23 cellular contexts compared by ENCODE assay signal in genomic region chr2:13819896-13820295, GRCh38.
"Had no signal": no experiment of that assay in that cellular context is flagged by ENCODE, and none has a peak within 500 bp of the region (broad histone marks: within the 10 kb centered on the region; RNA-seq: fewer than 3 reads in every experiment).

No MANE protein-coding gene starts in this region.

- H3K27me3 ChIP-seq: breast epithelium, gastrocnemius medialis, tibial nerve, vagina had no signal

- H3K9me3 Mint-ChIP-seq: activated B cell treated with CpG ODN at 0.5 μM for 24 hours; activated T-helper 2 cell treated with anti-CD3 and anti-CD28 coated beads, Interferon-gamma antibody, Interleukin-2, Interleukin-4, amounts not matched to agents 10 μg/mL and 5 μg/mL and 100 μg/mL, durations not matched to agents 14 hours and 24 hours and 36 hours; dendritic cell treated with granulocyte-macrophage colony-stimulating factor and Interleukin-4, amounts not matched to agents 40 ng/mL and 50 ng/mL, for 4 days; nephron progenitor cell had no signal

- H3K36me3 Mint-ChIP-seq: activated naive CD8-positive, alpha-beta T cell treated with anti-CD3 and anti-CD28 coated beads, Interleukin-2, amount 10 ng/mL, durations not matched to agents 7 days and 5 days; T-cell had no signal

- H3K27me3 Mint-ChIP-seq: activated B cell treated with CpG ODN at 0.5 μM for 24 hours; activated CD8-positive, alpha-beta T cell treated with anti-CD3 and anti-CD28 coated beads for 36 hours; activated naive CD8-positive, alpha-beta T cell treated with anti-CD3 and anti-CD28 coated beads, Interleukin-2, amount 10 ng/mL, durations not matched to agents 7 days and 5 days; dendritic cell treated with granulocyte-macrophage colony-stimulating factor and Interleukin-4, amounts not matched to agents 40 ng/mL and 50 ng/mL, for 4 days; T-cell had no signal

- DNase-seq: activated B cell treated with CpG ODN at 0.5 μM for 24 hours; activated CD4-positive, alpha-beta T cell treated with anti-CD3 and anti-CD28 coated beads for 4 hours; activated CD8-positive, alpha-beta T cell treated with anti-CD3 and anti-CD28 coated beads for 36 hours; activated naive CD4-positive, alpha-beta T cell treated with Interleukin-2 at 50 U/mL for 16 hours; activated naive CD8-positive, alpha-beta T cell treated with anti-CD3 and anti-CD28 coated beads, Interleukin-2, amount 10 ng/mL, durations not matched to agents 7 days and 5 days; activated T-cell treated with anti-CD3 and anti-CD28 coated beads, Interleukin-2, amount 50 U/mL, for 1 hour; aorta; effector memory CD4-positive, alpha-beta T cell; gastrocnemius medialis; head of caudate nucleus; lower lobe of right lung; midbrain; nephron progenitor cell; nucleus accumbens; posterior cingulate gyrus; stimulated activated naive CD8-positive, alpha-beta T cell treated with anti-CD3 and anti-CD28 coated beads, Interleukin-15, Interleukin-2, amounts not matched to agents 100 U/mL and 50 U/mL, for 24 hours; T-cell had no signal

- H3K27ac ChIP-seq: breast epithelium, gastrocnemius medialis, lower lobe of right lung, tibial nerve, vagina had no signal

- H3K4me1 Mint-ChIP-seq: activated B cell treated with CpG ODN at 0.5 μM for 24 hours; activated naive CD8-positive, alpha-beta T cell treated with anti-CD3 and anti-CD28 coated beads, Interleukin-2, amount 10 ng/mL, durations not matched to agents 7 days and 5 days; nephron progenitor cell; T-cell had no signal

- H3K36me3 ChIP-seq: breast epithelium, gastrocnemius medialis, lower lobe of right lung, tibial nerve, vagina had no signal

- H3K9me3 ChIP-seq: breast epithelium, gastrocnemius medialis, lower lobe of right lung, tibial nerve, vagina had no signal

- H3K4me3 Mint-ChIP-seq: activated B cell treated with CpG ODN at 0.5 μM for 24 hours; activated CD8-positive, alpha-beta T cell treated with anti-CD3 and anti-CD28 coated beads for 36 hours; activated naive CD8-positive, alpha-beta T cell treated with anti-CD3 and anti-CD28 coated beads, Interleukin-2, amount 10 ng/mL, durations not matched to agents 7 days and 5 days; dendritic cell treated with granulocyte-macrophage colony-stimulating factor and Interleukin-4, amounts not matched to agents 40 ng/mL and 50 ng/mL, for 4 days; nephron progenitor cell; T-cell had no signal

- ATAC-seq: activated CD8-positive, alpha-beta T cell treated with anti-CD3 and anti-CD28 coated beads for 36 hours; gastrocnemius medialis; lower lobe of right lung; stimulated activated naive CD8-positive, alpha-beta T cell treated with anti-CD3 and anti-CD28 coated beads, Interleukin-15, Interleukin-2, amounts not matched to agents 100 U/mL and 50 U/mL, for 24 hours; T-cell had no signal

- H3K4me1 ChIP-seq: breast epithelium, gastrocnemius medialis, tibial nerve, vagina had no signal

- H3K4me3 ChIP-seq: breast epithelium, gastrocnemius medialis, lower lobe of right lung, tibial nerve, vagina had no signal

- FAIRE-seq: keratinocyte had no signal

- H3K27ac Mint-ChIP-seq: activated B cell treated with CpG ODN at 0.5 μM for 24 hours; activated CD8-positive, alpha-beta T cell treated with anti-CD3 and anti-CD28 coated beads for 36 hours; activated naive CD8-positive, alpha-beta T cell treated with anti-CD3 and anti-CD28 coated beads, Interleukin-2, amount 10 ng/mL, durations not matched to agents 7 days and 5 days; activated T-helper 2 cell treated with anti-CD3 and anti-CD28 coated beads, Interferon-gamma antibody, Interleukin-2, Interleukin-4, amounts not matched to agents 10 μg/mL and 5 μg/mL and 100 μg/mL, durations not matched to agents 14 hours and 24 hours and 36 hours; dendritic cell treated with granulocyte-macrophage colony-stimulating factor and Interleukin-4, amounts not matched to agents 40 ng/mL and 50 ng/mL, for 4 days; nephron progenitor cell; T-cell had no signal
